In the genomic region with DNA sequence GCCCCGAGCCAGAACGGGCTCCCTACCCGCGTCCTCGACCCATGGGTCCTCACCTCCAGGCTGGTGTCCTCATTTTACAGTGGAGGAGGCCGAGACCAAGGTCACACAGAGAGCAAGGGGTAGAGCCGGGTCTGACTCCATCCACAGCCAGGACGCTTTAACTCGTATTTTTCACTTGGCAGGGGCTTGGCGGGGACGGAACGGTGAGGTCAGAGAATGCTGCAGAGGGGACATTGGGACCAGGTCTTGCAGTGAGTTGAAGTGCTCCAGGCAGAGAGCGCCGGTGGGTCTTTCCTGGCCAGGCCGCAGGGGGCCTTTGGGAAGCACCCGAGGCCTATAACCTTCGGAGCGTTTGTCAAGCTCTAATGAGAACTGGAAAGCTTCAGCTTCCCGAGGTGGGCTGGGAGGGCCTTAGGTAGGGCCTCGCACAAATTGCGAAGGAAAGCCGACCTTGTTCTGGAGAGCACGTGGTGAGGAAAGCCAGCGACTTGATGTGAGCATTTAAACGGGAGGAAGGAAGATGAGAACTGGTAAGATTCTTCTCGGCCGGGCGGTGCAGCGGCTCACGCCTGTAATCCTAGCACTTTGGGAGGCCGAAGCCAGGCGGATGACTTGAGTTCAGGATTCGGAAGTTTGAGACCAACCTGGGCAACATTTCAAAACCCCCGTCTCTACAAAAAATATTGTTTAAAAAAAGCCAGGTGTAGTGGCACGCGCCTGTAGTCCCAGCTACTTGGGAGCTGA, we compare ENCODE assay signal across 8 cellular contexts. TPM values are rescaled to one million over a fixed set of nuclear protein-coding genes. Genes with fewer than 3 reads are reported as not detected.
A peak's percentile ranks its signal among the peaks of the same experiment; 100 is the strongest.
DNase-seq lines count a peak whose midpoint lies in the region; ATAC-seq and TF ChIP-seq lines count a peak whose summit lies in the region.

No MANE protein-coding gene starts in this region.

- DNase-seq in HEK293T (ENCODE audit: extremely low spot score) = peak; percentile 18
- no peak for DNase-seq in T-helper 17 cell
- peak; percentile 20 for DNase-seq in foreskin melanocyte
- DNase-seq in sciatic nerve (ENCODE audit: low spot score) = no peak
- no peak for DNase-seq in stimulated activated CD4-positive, alpha-beta T cell treated with anti-CD3 and anti-CD28 coated beads, Interleukin-4, amount 100 ng/mL, for 4 hours
- DNase-seq in GM20000 (ENCODE audit: low spot score) = no peak

- H3K4me3 Mint-ChIP-seq in T-helper 17 cell = peak overlapping the region; percentile 84

- TF ChIP-seq CTCF in GM20000 (IDR thresholded peaks at IDR 0.05; ENCODE audit: extremely low read depth, missing control alignments) = no peak

- no peaks in the 10 kb centered on the region for H3K27me3 Mint-ChIP-seq in T-helper 17 cell

- H3K4me1 Mint-ChIP-seq in T-helper 17 cell = peaks cover 30% of the 10 kb centered on the region

- peak overlapping the region; percentile 80 for H3K27ac Mint-ChIP-seq in T-helper 17 cell

- H3K36me3 Mint-ChIP-seq in T-helper 17 cell (ENCODE audit: low read depth) = no peaks in the 10 kb centered on the region

- CTCF ChIA-PET in HEK293T (lab: Yijun Ruan, JAX) = no interaction called here

- H3K9me3 ChIP-seq in T-helper 17 cell (ENCODE audit: control insufficient read depth, low read length, poor library complexity, severe bottlenecking) = no peaks in the 10 kb centered on the region

- no peak for ATAC-seq in T-helper 17 cell
- peak; percentile 1 for ATAC-seq in sciatic nerve
- ATAC-seq in HG03457 (IDR thresholded peaks at IDR 0.05; ENCODE audit: unreplicated experiment) = no peak
- ATAC-seq in HG03354 (IDR thresholded peaks at IDR 0.05; ENCODE audit: poor library complexity, severe bottlenecking, unreplicated experiment) = no peak

- intact Hi-C loops in sciatic nerve (cut with DNase I) = no loop called here

- POLR2A ChIA-PET in HEK293T (lab: Yijun Ruan, JAX) = no interaction called here

TF ChIP-seq in HEK293T, 16 proteins besides CTCF, POLR2A, EP300 and RAD21:
- TF ChIP-seq L3MBTL2 (conservative IDR thresholded peaks at IDR 0.05) = peak; percentile 43
- no peak for TF ChIP-seq ELF4 (IDR thresholded peaks at IDR 0.05)
- TF ChIP-seq TARDBP (IDR thresholded peaks at IDR 0.05) = no peak
- no peak for TF ChIP-seq NFRKB (IDR thresholded peaks at IDR 0.05)
- TF ChIP-seq ZNF384 (IDR thresholded peaks at IDR 0.05) = no peak

RNA-seq across cellular contexts. Expression of gene CLUH, which starts 0.9 kb away (rescaled TPM):
- total RNA-seq in T-helper 17 cell (10 to 100 TPM; 55.2 to 68.6 TPM), sciatic nerve (39.2 TPM)

RNA-seq across cellular contexts. Expression of gene CCDC92B, which starts 37.0 kb away (rescaled TPM):
- total RNA-seq in T-helper 17 cell (under 1 TPM; 0.13 to 0.37 TPM), sciatic nerve (0.27 TPM)

Comparison
In these comparisons a context has a peak if more than half of its experiments do, and no peak if none do; other contexts are left out.
1. DNase-seq: peak in HEK293T (single experiment) and foreskin melanocyte (single experiment); none in T-helper 17 cell (0 of 3), sciatic nerve (single experiment), stimulated activated CD4-positive, alpha-beta T cell treated with anti-CD3 and anti-CD28 coated beads, Interleukin-4, amount 100 ng/mL, for 4 hours (0 of 2) and GM20000 (single experiment).